ENCODE assay signal across 32 cellular contexts in genomic region chr18:60421356-60422118, GRCh38. TPM values are rescaled to one million over a fixed set of nuclear protein-coding genes. Genes with fewer than 3 reads are reported as not detected.
DNase-seq lines count a peak whose midpoint lies in the region; ATAC-seq and TF ChIP-seq lines count a peak whose summit lies in the region.
"Had no signal": no experiment of that assay in that cellular context is flagged by ENCODE, and none has a peak within 500 bp of the region (broad histone marks: within the 10 kb centered on the region; RNA-seq: fewer than 3 reads in every experiment).

No MANE protein-coding gene starts in this region.

- WGBS in H9 (ENCODE audit: extremely low coverage, insufficient read length, low lambda C conversion rate): no CpG with 5 or more reads among the region's 21 CpGs

- H4K5ac ChIP-seq in H9 (ENCODE audit: insufficient read length, low read depth, low read length): no peak overlapping the region

- H2BK12ac ChIP-seq in H9 (ENCODE audit: insufficient read length, low read depth, low read length): no peak overlapping the region

- H3K4me2 ChIP-seq in H9 (ENCODE audit: insufficient read depth, insufficient read length, low read length): no peak overlapping the region
- H3K4me2 ChIP-seq: BLaER1 treated with 17β-estradiol and CSF1 and Interleukin-3, amounts not matched to agents 10 nM and 100 nM; GM23338 had no signal

- no peaks in the 10 kb centered on the region for H3K27me3 ChIP-seq in H9 (ENCODE audit: insufficient read depth, low read length)
- H3K27me3 ChIP-seq: BLaER1 treated with 17β-estradiol and CSF1 and Interleukin-3, amounts not matched to agents 10 nM and 100 nM; MG63; SJCRH30 had no signal

- H3K36me3 Mint-ChIP-seq in chondrocyte (ENCODE audit: low read depth): no peaks in the 10 kb centered on the region
- no peaks in the 10 kb centered on the region for H3K36me3 Mint-ChIP-seq in H9 (ENCODE audit: insufficient read depth in 1 of 3, low read depth in 3 of 3)
- no peaks in the 10 kb centered on the region for H3K36me3 Mint-ChIP-seq in progenitor cell of endocrine pancreas (ENCODE audit: insufficient read depth)
- H3K36me3 Mint-ChIP-seq: CD4-positive, alpha-beta memory T cell had no signal

- H3K23ac ChIP-seq in H9 (ENCODE audit: insufficient read length, low read depth, low read length): no peak overlapping the region

- no peak overlapping the region for H4K91ac ChIP-seq in H9 (ENCODE audit: insufficient read length, low read depth, low read length)

- H3T11ph ChIP-seq in H9 (ENCODE audit: low read length): no peak overlapping the region

- no peaks in the 10 kb centered on the region for H3K4me1 ChIP-seq in H9 (ENCODE audit: insufficient read depth, low read length)
- H3K4me1 ChIP-seq: BLaER1 treated with 17β-estradiol and CSF1 and Interleukin-3, amounts not matched to agents 10 nM and 100 nM; HAP-1; SJCRH30 had no signal

- no peak overlapping the region for H3K18ac ChIP-seq in H9 (ENCODE audit: insufficient read length, low read depth, low read length)

- H3K79me1 ChIP-seq in H9 (ENCODE audit: insufficient read depth, low read depth, low read length, poor library complexity, severe bottlenecking): no peaks in the 10 kb centered on the region

- H2AK5ac ChIP-seq in H9 (ENCODE audit: insufficient read length, low read length): no peak overlapping the region

- no peak overlapping the region for H3K4ac ChIP-seq in H9 (ENCODE audit: low read depth, low read length)

- no peaks in the 10 kb centered on the region for H4K20me1 ChIP-seq in H9 (ENCODE audit: control insufficient read depth, insufficient read depth, insufficient read length)
- H4K20me1 ChIP-seq: BLaER1 treated with 17β-estradiol and CSF1 and Interleukin-3, amounts not matched to agents 10 nM and 100 nM had no signal

- H2BK120ac ChIP-seq in H9 (ENCODE audit: low read depth, low read length, poor library complexity, severe bottlenecking): no peak overlapping the region

- H3K9me3 Mint-ChIP-seq in chondrocyte (ENCODE audit: low read depth): no peaks in the 10 kb centered on the region
- H3K9me3 Mint-ChIP-seq in H9: peaks cover 0 to 2% of the 10 kb centered on the region in 2 experiments; a peak in 1 of 5 replicates
- H3K9me3 Mint-ChIP-seq in progenitor cell of endocrine pancreas (ENCODE audit: low read depth): no peaks in the 10 kb centered on the region
- H3K9me3 Mint-ChIP-seq: GM23338, HFFc6 had no signal

- H3K56ac ChIP-seq in H9 (ENCODE audit: insufficient read length, low read depth, low read length): no peak overlapping the region

- peaks cover 4% of the 10 kb centered on the region for H3K4me1 Mint-ChIP-seq in chondrocyte (ENCODE audit: low read depth)
- H3K4me1 Mint-ChIP-seq in H9: no peaks in the 10 kb centered on the region
- no peaks in the 10 kb centered on the region for H3K4me1 Mint-ChIP-seq in progenitor cell of endocrine pancreas (ENCODE audit: low read depth)
- H3K4me1 Mint-ChIP-seq: CD4-positive, alpha-beta memory T cell; GM23338 had no signal

- H3K14ac ChIP-seq in H9 (ENCODE audit: insufficient read depth, low read length): no peak overlapping the region

- ATAC-seq in GM18520 (IDR thresholded peaks at IDR 0.05; ENCODE audit: unreplicated experiment): no peak
- ATAC-seq: GM23338, K562, PC-3, Right ventricle myocardium inferior, SK-N-SH treated with all-trans-retinoic acid at 6 μM for 48 hours had no signal

- H2BK15ac ChIP-seq in H9 (ENCODE audit: low read depth, low read length): no peak overlapping the region

- no peak overlapping the region for H2BK5ac ChIP-seq in H9 (ENCODE audit: insufficient read length, low read length)

- TF ChIP-seq CTCF in chondrocyte (IDR thresholded peaks at IDR 0.05) (no peak), H9 (conservative IDR thresholded peaks at IDR 0.05) (no peak), progenitor cell of endocrine pancreas (IDR thresholded peaks at IDR 0.05; ENCODE audit: unreplicated experiment) (no peak)

- H3K79me2 ChIP-seq in H9 (ENCODE audit: insufficient read depth, low read length): no peaks in the 10 kb centered on the region

- H3K27me3 Mint-ChIP-seq in chondrocyte (ENCODE audit: low read depth) (peaks cover 18% of the 10 kb centered on the region), H9 (ENCODE audit: low read depth) (no peaks in the 10 kb centered on the region), progenitor cell of endocrine pancreas (no peaks in the 10 kb centered on the region)
- H3K27me3 Mint-ChIP-seq: CD4-positive, alpha-beta memory T cell had no signal

- DNase-seq in AG08395 (ENCODE audit: low spot score): peak; percentile 4
- peak; percentile 21 for DNase-seq in GM04504 (ENCODE audit: low read depth)
- DNase-seq in chondrocyte (ENCODE audit: low spot score): peak; percentile 77
- peak; percentile 10 for DNase-seq in myocyte (ENCODE audit: low read depth)
- DNase-seq in H9: no peak
- DNase-seq in progenitor cell of endocrine pancreas (ENCODE audit: low spot score, unreplicated experiment): no peak
- DNase-seq: CD4-positive, alpha-beta memory T cell; COR-L47; DMS53; EL; GDM1; HFFc6; Kasumi-1; MG63; NCI-H1105 treated with DMSO at 0.1 percent for 48 hours; NCI-H146; NCI-H2029; NCI-H446 treated with DMSO at 0.1 percent for 48 hours; NCI-H526; NCI-H82; NK-92 treated with Interleukin-12 subunit alpha and Interleukin-12 subunit beta, amount 100 ng/mL, for 24 hours; PC-3; SJCRH30 had no signal

- H3K4me3 Mint-ChIP-seq in chondrocyte (ENCODE audit: unreplicated experiment) (no peak overlapping the region), H9 (no peak overlapping the region), progenitor cell of endocrine pancreas (ENCODE audit: low read depth) (no peak overlapping the region)
- H3K4me3 Mint-ChIP-seq: CD4-positive, alpha-beta memory T cell; GM23338; HFFc6 had no signal

- H2BK20ac ChIP-seq in H9 (ENCODE audit: low read depth, low read length, poor library complexity, severe bottlenecking): no peak overlapping the region

- H4K8ac ChIP-seq in H9 (replicated peaks; ENCODE audit: insufficient read length, low read depth, low read length): no peak overlapping the region

- H3K27ac Mint-ChIP-seq in chondrocyte (ENCODE audit: unreplicated experiment): no peak overlapping the region
- H3K27ac Mint-ChIP-seq in H9: no peak overlapping the region
- no peak overlapping the region for H3K27ac Mint-ChIP-seq in progenitor cell of endocrine pancreas
- H3K27ac Mint-ChIP-seq: CD4-positive, alpha-beta memory T cell; GM23338; HFFc6 had no signal

- H3K23me2 ChIP-seq in H9 (ENCODE audit: insufficient read length, low read depth, low read length, poor library complexity, severe bottlenecking): no peaks in the 10 kb centered on the region

- no peak overlapping the region for H3K9ac ChIP-seq in H9 (ENCODE audit: extremely low read depth, insufficient read length, low read length)
- H3K9ac ChIP-seq: BLaER1 treated with 17β-estradiol and CSF1 and Interleukin-3, amounts not matched to agents 10 nM and 100 nM had no signal

- no peaks in the 10 kb centered on the region for H3K9me3 ChIP-seq in H9 (ENCODE audit: control insufficient read depth, low read depth, low read length)
- H3K9me3 ChIP-seq: HAP-1, MG63, SJCRH30 had no signal

- no peak overlapping the region for H2AFZ ChIP-seq in H9 (ENCODE audit: low read length)
- H2AFZ ChIP-seq: GM23338 had no signal

- H3K27ac ChIP-seq in H9 (ENCODE audit: insufficient read length, low read depth, low read length): no peak overlapping the region
- H3K27ac ChIP-seq: 22Rv1; BLaER1 treated with 17β-estradiol and CSF1 and Interleukin-3, amounts not matched to agents 10 nM and 100 nM; SJCRH30 had no signal

RNA-seq across cellular contexts. Expression of gene MC4R, which starts 49.0 kb away (rescaled TPM):
- total RNA-seq in chondrocyte: not detected in 3 replicates
- total RNA-seq in myocyte: not detected in 2 replicates
- polyA plus RNA-seq in myocyte (2012): not detected
- not detected in 2 replicates for total RNA-seq in H9 (2021)
- not detected in 2 replicates for total RNA-seq in progenitor cell of endocrine pancreas
- total RNA-seq: CD4-positive, alpha-beta memory T cell; GM23338; HFFc6; K562; PC-3; Right ventricle myocardium inferior; RPMI7951; SJCRH30 had no signal
- polyA plus RNA-seq: CD4-positive, alpha-beta memory T cell; GM23338; K562 had no signal

Comparison
In these comparisons a context has a peak if more than half of its experiments do, and no peak if none do; other contexts are left out.
1. DNase-seq: peak in AG08395 (single experiment), GM04504 (single experiment), chondrocyte (single experiment) and myocyte (single experiment); none in H9 (single experiment) and progenitor cell of endocrine pancreas (single experiment).